In the genomic region with DNA sequence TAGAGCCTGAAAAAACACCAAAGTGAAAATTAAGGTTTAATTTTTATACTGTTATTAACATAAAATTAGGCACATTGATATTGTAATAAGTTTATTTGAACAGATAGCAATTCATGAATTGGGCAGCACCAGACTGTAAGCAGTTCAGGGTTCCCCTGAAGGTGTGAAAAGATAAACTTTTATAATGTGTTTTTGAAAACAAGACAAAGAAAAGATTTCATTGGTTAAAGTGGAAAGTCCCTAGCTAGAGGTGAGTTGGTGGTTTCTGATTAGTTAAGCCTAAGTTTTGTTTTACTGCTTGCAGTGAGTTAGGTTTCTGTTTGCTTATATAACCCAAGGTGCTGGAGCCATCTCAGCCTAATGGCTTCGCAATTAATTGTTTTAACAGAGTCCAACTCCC, we compare ENCODE assay signal across 23 cellular contexts.
DNase-seq lines count a peak whose midpoint lies in the region; ATAC-seq and TF ChIP-seq lines count a peak whose summit lies in the region.
"Had no signal": no experiment of that assay in that cellular context is flagged by ENCODE, and none has a peak within 500 bp of the region (broad histone marks: within the 10 kb centered on the region; RNA-seq: fewer than 3 reads in every experiment).

No MANE protein-coding gene starts in this region.

- peaks cover 38% of the 10 kb centered on the region for H3K4me1 Mint-ChIP-seq in activated T-helper 1 cell treated with anti-CD3 and anti-CD28 coated beads, Interleukin-12 subunit alpha, Interleukin-12 subunit beta, Interleukin-2, Interleukin-4 antibody, amounts not matched to agents 30 ng/mL and 10 ng/mL and 1 ng/mL, durations not matched to agents 14 hours and 24 hours and 36 hours (ENCODE audit: low read depth)
- H3K4me1 Mint-ChIP-seq: B cell had no signal

- H3K36me3 ChIP-seq in left ventricle myocardium inferior, result no peaks in the 10 kb centered on the region
- H3K36me3 ChIP-seq: neutrophil had no signal

- TF ChIP-seq CTCF in left ventricle myocardium inferior (IDR thresholded peaks at IDR 0.05; ENCODE audit: borderline replicate concordance), result no peak

- intact Hi-C loops in activated T-helper 1 cell treated with anti-CD3 and anti-CD28 coated beads, Interleukin-12 subunit alpha, Interleukin-12 subunit beta, Interleukin-2, Interleukin-4 antibody, amounts not matched to agents 30 ng/mL and 10 ng/mL and 1 ng/mL, durations not matched to agents 14 hours and 24 hours and 36 hours (cut with micrococcal nuclease), result loop anchor here (1.0 kb wide), 2 partner anchors 8 to 15 kb away; no protein-coding TSS in a partner anchor
- intact Hi-C loops in left ventricle myocardium inferior (cut with micrococcal nuclease), result no loop called here

- ATAC-seq in GM18520 (IDR thresholded peaks at IDR 0.05; ENCODE audit: unreplicated experiment) (peak; percentile 82), GM19023 (IDR thresholded peaks at IDR 0.05; ENCODE audit: unreplicated experiment) (peak; percentile 60), HG02798 (IDR thresholded peaks at IDR 0.05; ENCODE audit: poor library complexity, unreplicated experiment) (peak; percentile 66), HG03039 (IDR thresholded peaks at IDR 0.05; ENCODE audit: unreplicated experiment) (no peak)
- ATAC-seq: left ventricle myocardium superior had no signal

- no peaks in the 10 kb centered on the region for H3K27me3 Mint-ChIP-seq in activated T-helper 1 cell treated with anti-CD3 and anti-CD28 coated beads, Interleukin-12 subunit alpha, Interleukin-12 subunit beta, Interleukin-2, Interleukin-4 antibody, amounts not matched to agents 30 ng/mL and 10 ng/mL and 1 ng/mL, durations not matched to agents 14 hours and 24 hours and 36 hours (ENCODE audit: insufficient read depth)
- H3K27me3 Mint-ChIP-seq: activated naive CD8-positive, alpha-beta T cell; brain had no signal

- peak overlapping the region; percentile 8 for H3K4me3 Mint-ChIP-seq in activated T-helper 1 cell treated with anti-CD3 and anti-CD28 coated beads, Interleukin-12 subunit alpha, Interleukin-12 subunit beta, Interleukin-2, Interleukin-4 antibody, amounts not matched to agents 30 ng/mL and 10 ng/mL and 1 ng/mL, durations not matched to agents 14 hours and 24 hours and 36 hours
- H3K4me3 Mint-ChIP-seq: activated naive CD8-positive, alpha-beta T cell; B cell; brain; endodermal cell had no signal

- peaks cover 50% of the 10 kb centered on the region for H3K9me3 Mint-ChIP-seq in activated T-helper 1 cell treated with anti-CD3 and anti-CD28 coated beads, Interleukin-12 subunit alpha, Interleukin-12 subunit beta, Interleukin-2, Interleukin-4 antibody, amounts not matched to agents 30 ng/mL and 10 ng/mL and 1 ng/mL, durations not matched to agents 14 hours and 24 hours and 36 hours

- H3K27ac ChIP-seq in left ventricle myocardium inferior (replicated peaks), result no peak overlapping the region
- H3K27ac ChIP-seq: neutrophil had no signal

- H3K9me3 ChIP-seq in left ventricle myocardium inferior (replicated peaks), result no peaks in the 10 kb centered on the region
- H3K9me3 ChIP-seq: Caco-2, neutrophil had no signal

- H3K36me3 Mint-ChIP-seq in activated T-helper 1 cell treated with anti-CD3 and anti-CD28 coated beads, Interleukin-12 subunit alpha, Interleukin-12 subunit beta, Interleukin-2, Interleukin-4 antibody, amounts not matched to agents 30 ng/mL and 10 ng/mL and 1 ng/mL, durations not matched to agents 14 hours and 24 hours and 36 hours (ENCODE audit: low read depth), result peaks cover 46% of the 10 kb centered on the region
- H3K36me3 Mint-ChIP-seq: activated naive CD8-positive, alpha-beta T cell had no signal

- no peaks in the 10 kb centered on the region for H3K27me3 ChIP-seq in left ventricle myocardium inferior (ENCODE audit: low read depth)
- H3K27me3 ChIP-seq: neutrophil had no signal

- no peak overlapping the region for H3K4me3 ChIP-seq in left ventricle myocardium inferior
- H3K4me3 ChIP-seq: smooth muscle cell had no signal

- H3K4me1 ChIP-seq in left ventricle myocardium inferior, result no peaks in the 10 kb centered on the region
- H3K4me1 ChIP-seq: Caco-2 had no signal

- DNase-seq in activated T-helper 1 cell treated with anti-CD3 and anti-CD28 coated beads, Interleukin-12 subunit alpha, Interleukin-12 subunit beta, Interleukin-2, Interleukin-4 antibody, amounts not matched to agents 30 ng/mL and 10 ng/mL and 1 ng/mL, durations not matched to agents 14 hours and 24 hours and 36 hours (ENCODE audit: low spot score), result no peak
- no peak for DNase-seq in left ventricle myocardium inferior
- no peak for DNase-seq in OCI-M1 (lab: John Stamatoyannopoulos, UW)
- DNase-seq in stimulated activated CD4-positive, alpha-beta T cell treated with anti-CD3 and anti-CD28 coated beads, Interleukin-2, amount 100 ng/mL, for 24 hours, result no peak
- DNase-seq: activated CD4-positive, alpha-beta T cell treated with anti-CD3 and anti-CD28 coated beads, Interleukin-2, amount 50 U/mL, for 48 hours; activated T-cell treated with anti-CD3 and anti-CD28 coated beads, Interleukin-2, amount 50 U/mL, for 1 hour; Caco-2; endodermal cell; glutamatergic neuron; left ventricle myocardium superior; NCI-H1105; NCI-H524; stimulated activated CD4-positive, alpha-beta T cell treated with anti-CD3 and anti-CD28 coated beads, Interleukin-4, amount 100 ng/mL, for 24 hours; SW 1271 had no signal

- peak overlapping the region; percentile 72 for H3K27ac Mint-ChIP-seq in activated T-helper 1 cell treated with anti-CD3 and anti-CD28 coated beads, Interleukin-12 subunit alpha, Interleukin-12 subunit beta, Interleukin-2, Interleukin-4 antibody, amounts not matched to agents 30 ng/mL and 10 ng/mL and 1 ng/mL, durations not matched to agents 14 hours and 24 hours and 36 hours
- H3K27ac Mint-ChIP-seq: B cell, brain, endodermal cell had no signal
